ENCODE assay signal across 11 cellular contexts in the genomic region with DNA sequence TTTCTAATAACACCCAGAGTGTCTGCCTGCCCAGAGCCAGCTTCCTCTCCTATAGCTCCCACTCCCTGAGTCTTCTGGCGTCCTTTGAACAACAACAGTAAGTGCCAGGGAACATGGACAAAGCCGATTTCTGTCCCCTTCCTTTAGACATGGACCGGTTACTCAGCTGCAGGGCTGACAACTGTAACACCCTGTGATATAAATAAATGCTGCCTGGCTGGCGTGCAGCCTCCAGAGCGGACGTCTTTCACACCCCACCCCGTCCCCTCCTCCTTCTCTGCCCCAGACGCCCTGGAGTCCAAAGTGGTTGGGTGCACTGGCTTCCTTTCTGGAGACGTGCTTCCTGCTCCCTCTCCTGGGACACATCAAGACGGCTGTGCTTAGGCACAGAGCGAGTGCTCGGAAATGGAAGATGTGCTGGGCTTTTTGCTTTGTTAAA. TPM values are rescaled to one million over a fixed set of nuclear protein-coding genes. Genes with fewer than 3 reads are reported as not detected.
DNase-seq lines count a peak whose midpoint lies in the region; ATAC-seq, FAIRE-seq and TF ChIP-seq lines count a peak whose summit lies in the region.
"Had no signal": no experiment of that assay in that cellular context is flagged by ENCODE, and none has a peak within 500 bp of the region (broad histone marks: within the 10 kb centered on the region; RNA-seq: fewer than 3 reads in every experiment).

No MANE protein-coding gene starts in this region.

- CTCF ChIA-PET in HepG2 (lab: Yijun Ruan, JAX; ENCODE audit: low intra/inter-chr PET ratio, low total read pairs) = no interaction called here

- TF ChIP-seq EP300 in HepG2 (IDR thresholded peaks at IDR 0.05; ENCODE audit: low read depth in 2 of 2, low read length in 2 of 2) (no peak), HepG2 (CRISPR knock-in tag; IDR thresholded peaks at IDR 0.05; ENCODE audit: borderline replicate concordance) (no peak)

- in situ Hi-C loops in HepG2 (cut with HindIII; ENCODE audit: extremely low pct_ligation_motif_present, low pct_unique_long_range_greater_than_20kb) = no loop called here

- no peak overlapping the region for H2AFZ ChIP-seq in HepG2 (ENCODE audit: low read length)
- H2AFZ ChIP-seq in smooth muscle cell (ENCODE audit: low read depth) = no peak overlapping the region

- H3K27me3 ChIP-seq in liver (ENCODE audit: control insufficient read depth in 4 of 4, insufficient read depth in 4 of 4, low read length in 3 of 4) (peaks cover 0 to 4% (median under 1%) of the 10 kb centered on the region in 4 donors), HepG2 (ENCODE audit: control insufficient read depth in 1 of 2, insufficient read depth in 2 of 2, low read length in 2 of 2) (peaks cover 7 to 61% of the 10 kb centered on the region in 2 experiments; a peak in 3 of 5 replicates), smooth muscle cell (ENCODE audit: low read depth) (peaks cover 91% of the 10 kb centered on the region)
- H3K27me3 ChIP-seq: neutrophil had no signal

- H3K4me3 ChIP-seq in liver (ENCODE audit: low read depth in 1 of 3, low read length in 3 of 3) = no peak overlapping the region
- H3K4me3 ChIP-seq in HepG2 (replicated peaks in 1 of 3; ENCODE audit: insufficient read depth in 1 of 3, low read depth in 2 of 3, low read length in 3 of 3) = no peak overlapping the region
- no peak overlapping the region for H3K4me3 ChIP-seq in fibroblast of pulmonary artery (replicated peaks; ENCODE audit: low read depth, low read length)
- no peak overlapping the region for H3K4me3 ChIP-seq in smooth muscle cell

- ATAC-seq in HepG2 = no peak

- TF ChIP-seq RAD21 in liver (IDR thresholded peaks at IDR 0.05) (peak; percentile 45 to 60), HepG2 (CRISPR knock-in tag; IDR thresholded peaks at IDR 0.05) (no peak)

- H3K9me3 ChIP-seq in liver (ENCODE audit: control insufficient read depth in 4 of 4, low read length in 3 of 4) (no peaks in the 10 kb centered on the region), HepG2 (ENCODE audit: low read length) (no peaks in the 10 kb centered on the region), smooth muscle cell (replicated peaks; ENCODE audit: low read depth) (no peaks in the 10 kb centered on the region)
- H3K9me3 ChIP-seq: neutrophil had no signal

- H3K4me1 ChIP-seq in liver (ENCODE audit: control insufficient read depth in 4 of 4, insufficient read depth in 4 of 4, low read length in 3 of 4) (peaks cover 3 to 15% (median 4%) of the 10 kb centered on the region in 4 donors), HepG2 (ENCODE audit: insufficient read depth, low read length) (peaks cover 4% of the 10 kb centered on the region), smooth muscle cell (ENCODE audit: low read depth) (no peaks in the 10 kb centered on the region)

- POLR2A ChIA-PET in HepG2 (lab: Yijun Ruan, JAX) = no interaction called here

- WGBS in liver = 42% methylated on average over 12 of the region's 12 CpGs
- WGBS in HepG2 (ENCODE audit: low lambda C conversion rate) = 15% methylated on average over 11 of the region's 12 CpGs
- 36% methylated on average over 12 of the region's 12 CpGs for WGBS in smooth muscle cell (ENCODE audit: low lambda C conversion rate)

- H3K79me2 ChIP-seq in HepG2 (ENCODE audit: insufficient read depth, low read length) (no peaks in the 10 kb centered on the region), smooth muscle cell (ENCODE audit: low read depth) (no peaks in the 10 kb centered on the region)

- intact Hi-C loops in HepG2 (cut with micrococcal nuclease; ENCODE audit: unreplicated experiment) = loop anchor here (5.0 kb wide), 1 partner anchor 1641 kb away; no protein-coding TSS in a partner anchor

- H3K9ac ChIP-seq in liver (ENCODE audit: low read depth in 1 of 2, low read length in 2 of 2) (no peak overlapping the region), HepG2 (ENCODE audit: insufficient read depth, low read depth, low read length) (no peak overlapping the region), smooth muscle cell (ENCODE audit: low read depth) (no peak overlapping the region)

- FAIRE-seq in HepG2 (lab: Jason Lieb, UNC) = no peak

- H3K27ac ChIP-seq in liver (ENCODE audit: low read depth in 1 of 2, low read length in 2 of 2) (peak overlapping the region; percentile 42 to 48), HepG2 (ENCODE audit: extremely low read length, insufficient read depth, low read length) (no peak overlapping the region), smooth muscle cell (ENCODE audit: low read depth) (no peak overlapping the region)
- H3K27ac ChIP-seq: neutrophil had no signal

- TF ChIP-seq POLR2A in HepG2 (IDR thresholded peaks at IDR 0.05; ENCODE audit: insufficient read depth in 1 of 2, low read depth in 2 of 2, low read length in 2 of 2) = no peak

- no peaks in the 10 kb centered on the region for H3F3A ChIP-seq in smooth muscle cell (ENCODE audit: low read depth)

- H3K36me3 ChIP-seq in liver (ENCODE audit: control insufficient read depth in 4 of 4, insufficient read depth in 3 of 4, low read depth in 1 of 4, low read length in 3 of 4) (no peaks in the 10 kb centered on the region), HepG2 (replicated peaks in 1 of 2; ENCODE audit: control insufficient read depth in 1 of 2, insufficient read depth in 2 of 2, low read length in 2 of 2) (no peaks in the 10 kb centered on the region), smooth muscle cell (ENCODE audit: low read depth) (no peaks in the 10 kb centered on the region)
- H3K36me3 ChIP-seq: neutrophil had no signal

- TF ChIP-seq CTCF in liver (IDR thresholded peaks at IDR 0.05; ENCODE audit: low read depth, low read length, missing input control) = no peak
- no peak for TF ChIP-seq CTCF in HepG2 (CRISPR knock-in tag; IDR thresholded peaks at IDR 0.05)
- no peak for TF ChIP-seq CTCF in fibroblast of pulmonary artery (IDR thresholded peaks at IDR 0.05; ENCODE audit: low read length, missing control alignments)
- no peak for TF ChIP-seq CTCF in smooth muscle cell (IDR thresholded peaks at IDR 0.05; ENCODE audit: borderline replicate concordance, insufficient read depth, poor library complexity, severe bottlenecking)

- H4K20me1 ChIP-seq in HepG2 (ENCODE audit: insufficient read depth, low read length) (no peaks in the 10 kb centered on the region), smooth muscle cell (ENCODE audit: low read depth) (peaks cover 7% of the 10 kb centered on the region)

- BruUV-seq in HepG2 (replicated peaks; lab: Mats Ljungman, UMichigan) = no TSS peak

- DNase-seq in HepG2 (ENCODE audit: low spot score) = no peak
- DNase-seq in fibroblast of pulmonary artery (ENCODE audit: low read depth) = peak; percentile 44
- peak; percentile 52 for DNase-seq in myocyte (ENCODE audit: low read depth)
- no peak for DNase-seq in activated naive CD4-positive, alpha-beta T cell treated with Interleukin-2 at 50 U/mL for 16 hours
- no peak for DNase-seq in H4 (ENCODE audit: low spot score)
- no peak for DNase-seq in smooth muscle cell (lab: John Stamatoyannopoulos, UW; ENCODE audit: unreplicated experiment)
- no peak for DNase-seq in activated naive CD4-positive, alpha-beta T cell treated with anti-CD3 and anti-CD28 coated beads, Interleukin-2, amount 50 U/mL, for 16 hours
- DNase-seq: activated CD4-positive, CD25-positive, alpha-beta regulatory T cell; activated naive CD4-positive, alpha-beta T cell treated with anti-CD3 and anti-CD28 coated beads, Interleukin-2, amount 10 ng/mL, durations not matched to agents 7 days and 5 days had no signal

- H3K4me2 ChIP-seq in HepG2 (ENCODE audit: low read depth, low read length) (no peak overlapping the region), smooth muscle cell (no peak overlapping the region)

TF ChIP-seq in liver, 16 proteins besides CTCF, POLR2A, EP300 and RAD21 (continues in another document):
- TF ChIP-seq, protein P1, sequence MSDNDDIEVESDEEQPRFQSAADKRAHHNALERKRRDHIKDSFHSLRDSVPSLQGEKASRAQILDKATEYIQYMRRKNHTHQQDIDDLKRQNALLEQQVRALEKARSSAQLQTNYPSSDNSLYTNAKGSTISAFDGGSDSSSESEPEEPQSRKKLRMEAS (IDR thresholded peaks at IDR 0.05) = no peak
- TF ChIP-seq FOXA1 (IDR thresholded peaks at IDR 0.05) = no peak

RNA-seq across cellular contexts. Expression of gene ITGA9, which starts 4.3 kb away (rescaled TPM):
- total RNA-seq in liver (10 to 100 TPM; 17.7 to 29.2 TPM), HepG2 (2016; rRNA removed; fragmentation: Illumina TruSeq; extraction: Trizol) (0.02 and 0.08 TPM in 2 replicates), myocyte (not detected in 2 replicates), smooth muscle cell (0.45 and 0.49 TPM in 2 replicates)
- polyA plus RNA-seq in liver (1 to 10 TPM; 2.4 to 9.0 TPM), HepG2 (2011; rRNA removed) (0.01 and 0.09 TPM in 2 replicates), smooth muscle cell (0.06 and 0.57 TPM in 2 replicates)
- total RNA-seq in HepG2 (2016; cell fraction: cytosol; rRNA removed; fragmentation: Illumina TruSeq; extraction: Trizol; ENCODE audit: low read depth) = 0.10 TPM in 1 of 2 replicates, not detected in the other
- 0.06 and 0.12 TPM in 2 replicates for total RNA-seq in HepG2 (2016; cell fraction: insoluble cytoplasmic fraction; rRNA removed; fragmentation: Illumina TruSeq; extraction: Trizol)
- total RNA-seq in HepG2 (2016; cell fraction: membrane; rRNA removed; fragmentation: Illumina TruSeq; extraction: Trizol) = not detected in 2 replicates
- total RNA-seq in HepG2 (2016; cell fraction: nucleus; rRNA removed; fragmentation: Illumina TruSeq; extraction: Trizol) = 0.19 TPM in 1 of 2 replicates, not detected in the other
- polyA plus RNA-seq in HepG2 (2011; cell fraction: cytosol; rRNA removed) = 0.03 TPM in 1 of 2 replicates, not detected in the other
- polyA plus RNA-seq in HepG2 (2011; cell fraction: nucleus; rRNA removed) = 0.06 and 0.14 TPM in 2 replicates
- polyA plus RNA-seq in HepG2 (2012) = 0.09 and 0.17 TPM in 2 replicates
- polyA plus RNA-seq in HepG2 (2016; cell fraction: cytosol; fragmentation: Illumina TruSeq; extraction: Trizol; ENCODE audit: low read depth) = not detected in 2 replicates
- not detected in 2 replicates for polyA plus RNA-seq in HepG2 (2016; cell fraction: insoluble cytoplasmic fraction; fragmentation: Illumina TruSeq; extraction: Trizol; ENCODE audit: low read depth)
- not detected in 2 replicates for polyA plus RNA-seq in HepG2 (2016; cell fraction: membrane; fragmentation: Illumina TruSeq; extraction: Trizol; ENCODE audit: low read depth)
- 0.56 TPM in 1 of 2 replicates, not detected in the other for polyA plus RNA-seq in HepG2 (2016; cell fraction: nucleus; fragmentation: Illumina TruSeq; extraction: Trizol; ENCODE audit: insufficient read depth, low read depth)
- 0.07 and 0.14 TPM in 2 replicates for polyA minus RNA-seq in HepG2 (2011; rRNA and poly(A)+ RNA removed; ENCODE audit: low replicate concordance)
- polyA minus RNA-seq in HepG2 (2011; cell fraction: cytosol; rRNA and poly(A)+ RNA removed) = not detected in 2 replicates
- 0.25 and 0.39 TPM in 2 replicates for polyA minus RNA-seq in HepG2 (2011; cell fraction: nucleus; rRNA and poly(A)+ RNA removed)
- 0.29 TPM for polyA plus RNA-seq in myocyte (2012)
- total RNA-seq in H4 (2014; rRNA removed; shearing (Covaris generic)) = 0.14 TPM in 1 of 2 replicates, not detected in the other

Comparison
In these comparisons a context has a peak if more than half of its experiments do, and no peak if none do; other contexts are left out.
1. H3K27ac ChIP-seq: peak in liver (2 of 2); none in HepG2 (single experiment) and smooth muscle cell (single experiment).
2. RNA of gene ITGA9, which starts 4.3 kb away (total RNA-seq): 17.7 to 29.2 TPM in liver; 0.45 to 0.49 TPM in smooth muscle cell, 0.14 TPM in H4, not detected in myocyte and 0.02 to 0.19 TPM in HepG2; every median in the first group is over 10 times any median in the second.
3. DNase-seq: peak in fibroblast of pulmonary artery (single experiment) and myocyte (single experiment); none in HepG2 (single experiment), activated naive CD4-positive, alpha-beta T cell treated with Interleukin-2 at 50 U/mL for 16 hours (single experiment), H4 (single experiment), smooth muscle cell (single experiment) and activated naive CD4-positive, alpha-beta T cell treated with anti-CD3 and anti-CD28 coated beads, Interleukin-2, amount 50 U/mL, for 16 hours (single experiment).